In the genomic region with DNA sequence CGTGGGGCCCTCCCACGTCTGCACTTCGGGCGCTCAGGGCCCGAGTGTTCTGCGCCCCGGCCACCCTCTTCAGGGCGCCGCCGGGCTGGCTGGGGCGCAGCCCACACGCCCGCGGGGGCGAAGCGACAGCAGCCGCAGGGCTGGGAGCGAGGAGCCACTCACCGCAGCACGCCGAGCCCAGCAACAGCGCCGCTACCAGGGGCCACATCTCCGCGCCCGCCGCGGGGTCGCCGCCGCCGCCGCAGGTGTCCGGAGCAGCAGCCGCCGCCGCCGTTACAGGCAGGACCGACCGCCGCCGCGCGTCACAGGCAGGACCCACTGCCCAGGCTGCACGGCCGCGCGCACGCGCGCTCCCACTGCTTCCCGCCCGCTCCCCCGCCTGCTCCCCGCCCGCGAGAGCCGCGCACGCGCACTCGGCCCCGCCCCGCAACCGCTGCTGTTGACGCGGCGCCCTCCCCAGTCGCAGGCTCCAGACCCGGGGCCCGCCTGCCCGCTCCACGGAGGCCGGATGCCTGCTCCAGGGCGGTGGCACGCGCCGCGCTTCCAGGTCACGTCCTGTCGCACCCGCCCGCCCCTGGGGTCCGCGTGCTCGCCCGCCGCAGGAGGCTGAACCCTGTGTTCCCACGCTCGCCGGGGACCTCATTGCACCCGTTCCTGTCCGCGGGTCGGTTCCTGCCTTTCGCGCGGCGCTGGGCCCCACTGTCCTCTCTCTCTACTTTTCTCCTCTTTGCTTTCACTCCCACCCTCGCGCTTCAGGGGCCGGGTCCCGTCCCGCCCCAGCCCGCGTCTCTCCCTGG, we compare ENCODE assay signal across 7 cellular contexts. TPM values are rescaled to one million over a fixed set of nuclear protein-coding genes. Genes with fewer than 3 reads are reported as not detected.
A peak's percentile ranks its signal among the peaks of the same experiment; 100 is the strongest.
DNase-seq lines count a peak whose midpoint lies in the region; ATAC-seq and TF ChIP-seq lines count a peak whose summit lies in the region.

A gene (minus strand): TSS at position 331 of the 797 bp plus-strand sequence. CDS start 123 bp downstream, at position 208.

- H3K4me3 ChIP-seq in body of pancreas: peak within 1 kb of the TSS; percentile 50 to 92
- H3K4me3 ChIP-seq in sigmoid colon: peak within 1 kb of the TSS; percentile 75 to 99 (median 93)

- H3K36me3 ChIP-seq in body of pancreas (replicated peaks in 1 of 2; ENCODE audit: insufficient read depth in 1 of 2, low read depth in 2 of 2) (no peaks in the 10 kb centered on the region), sigmoid colon (no peaks in the 10 kb centered on the region)

- TF ChIP-seq EP300 in sigmoid colon (IDR thresholded peaks at IDR 0.05): no peak

- H3K4me1 ChIP-seq in body of pancreas: no peaks in the 10 kb centered on the region
- peaks cover 0 to 34% (median 4%) of the 10 kb centered on the region in 4 donors for H3K4me1 ChIP-seq in sigmoid colon

- WGBS in body of pancreas, 2 donors: 0 to 1% methylated on average over 22 to 106 of the region's 106 CpGs
- WGBS in sigmoid colon, 2 donors: 0 to 1% methylated on average over 106 of the region's 106 CpGs

- no peaks in the 10 kb centered on the region for H3K27me3 ChIP-seq in body of pancreas
- no peaks in the 10 kb centered on the region for H3K27me3 ChIP-seq in sigmoid colon

- TF ChIP-seq CTCF in body of pancreas (IDR thresholded peaks at IDR 0.05) (peak in 1 of 7 experiments; percentile 8), sigmoid colon (IDR thresholded peaks at IDR 0.05) (no peak)

- H3K27ac ChIP-seq in body of pancreas (peak within 1 kb of the TSS; percentile 45 to 92 (median 86)), sigmoid colon (peak within 1 kb of the TSS; percentile 88 to 95 (median 92))

- ATAC-seq in GM18520 (IDR thresholded peaks at IDR 0.05; ENCODE audit: unreplicated experiment) (peak; percentile 37), HG03045 (IDR thresholded peaks at IDR 0.05; ENCODE audit: unreplicated experiment) (peak; percentile 75), body of pancreas (peak; percentile 96)

- TF ChIP-seq POLR2A in body of pancreas (IDR thresholded peaks at IDR 0.05) (peak; percentile 81 to 87 (median 87)), sigmoid colon (IDR thresholded peaks at IDR 0.05) (peak in 1 of 2 donors; percentile 49)

- no peaks in the 10 kb centered on the region for H3K9me3 ChIP-seq in body of pancreas
- no peaks in the 10 kb centered on the region for H3K9me3 ChIP-seq in sigmoid colon

- peak; percentile 85 for DNase-seq in NCI-H2107 (lab: John Stamatoyannopoulos, UW)
- peak; percentile 92 for DNase-seq in UCSD-AML1 (lab: John Stamatoyannopoulos, UW; ENCODE audit: unreplicated experiment)
- peak; percentile 93 to 96 (median 94) for DNase-seq in body of pancreas
- DNase-seq in iPS DF 19.7 (ENCODE audit: low read depth, low spot score): peak; percentile 54
- DNase-seq in sigmoid colon: peak; percentile 97

- intact Hi-C loops in body of pancreas (cut with DNase I): no loop called here
- intact Hi-C loops in sigmoid colon (cut with DNase I): loop anchor here (2.0 kb wide), 2 partner anchors 132 to 162 kb away; a partner anchor contains a TSS

RNA-seq across cellular contexts. Expression of the gene that starts here (rescaled TPM):
- 10 to 100 TPM; 34.3 to 51.1 TPM for total RNA-seq in body of pancreas
- total RNA-seq in sigmoid colon: 10 to 100 TPM; 52.1 to 67.1 (median 62.0) TPM
- 10 to 100 TPM; 10.8 to 74.9 (median 19.2) TPM for polyA plus RNA-seq in sigmoid colon

Comparison
In these comparisons a context has a peak if more than half of its experiments do, and no peak if none do; other contexts are left out.
1. Peak in every context shown above with its lines: DNase-seq, ATAC-seq, H3K4me3 ChIP-seq and H3K27ac ChIP-seq.
2. ATAC-seq: peak in every context shown above with its lines; median percentile 96 in body of pancreas; 75 in HG03045; 37 in GM18520.